Comparison of ENCODE assay signal across 8 cellular contexts in genomic region chr16:50246299-50247122, GRCh38. TPM values are rescaled to one million over a fixed set of nuclear protein-coding genes. Genes with fewer than 3 reads are reported as not detected.
DNase-seq lines count a peak whose midpoint lies in the region; ATAC-seq and FAIRE-seq lines count a peak whose summit lies in the region.

No MANE protein-coding gene starts in this region.

- peaks cover 22% of the 10 kb centered on the region for H3K4me1 ChIP-seq in GM23248 (ENCODE audit: insufficient read depth)
- peaks cover 9 to 15% of the 10 kb centered on the region in 2 donors for H3K4me1 ChIP-seq in duodenal mucosa (ENCODE audit: control insufficient read depth in 1 of 2, insufficient read depth in 2 of 2, low read length in 2 of 2)
- peaks cover 38% of the 10 kb centered on the region for H3K4me1 ChIP-seq in mononuclear cell (ENCODE audit: insufficient read depth, low read length)

- peak overlapping the region; percentile 72 for H2AFZ ChIP-seq in GM23248

- in situ Hi-C loops in GM23248 (cut with MboI) = no loop called here

- FAIRE-seq in RCC 7860 (lab: Jason Lieb, UNC) = no peak

- H3K36me3 ChIP-seq in GM23248 (ENCODE audit: low read depth) (no peaks in the 10 kb centered on the region), duodenal mucosa (ENCODE audit: control insufficient read depth in 1 of 2, insufficient read depth in 2 of 2, low read length in 2 of 2) (no peaks in the 10 kb centered on the region)

- H3K27me3 ChIP-seq in GM23248 (replicated peaks; ENCODE audit: insufficient read depth) (no peaks in the 10 kb centered on the region), duodenal mucosa (ENCODE audit: control insufficient read depth in 1 of 2, insufficient read depth in 2 of 2, low read length in 2 of 2) (no peaks in the 10 kb centered on the region), mononuclear cell (ENCODE audit: insufficient read depth, low read length) (no peaks in the 10 kb centered on the region)

- 7 to 12% methylated on average over 31 to 40 of the region's 46 CpGs for WGBS in GM23248 (ENCODE audit: low coverage in 1 of 2, low lambda C conversion rate in 2 of 2, missing lambda C conversion rate in 2 of 2), 2 experiments

- H3K9ac ChIP-seq in GM23248 = peak overlapping the region; percentile 90
- H3K9ac ChIP-seq in duodenal mucosa (ENCODE audit: low read depth in 1 of 2, low read length in 2 of 2) = no peak overlapping the region

- peak; percentile 33 for DNase-seq in ELF-1 (ENCODE audit: low read depth, low spot score)
- DNase-seq in GM23248 = peak; percentile 43
- DNase-seq in NCI-H82 (lab: John Stamatoyannopoulos, UW) = peak; percentile 49
- DNase-seq in RCC 7860 (ENCODE audit: low spot score) = no peak
- DNase-seq in amniotic stem cell (lab: John Stamatoyannopoulos, UW) = no peak

- H3F3A ChIP-seq in GM23248 (ENCODE audit: insufficient read depth) = peaks cover 16% of the 10 kb centered on the region

- peak overlapping the region; percentile 84 for H3K4me3 ChIP-seq in GM23248
- peak overlapping the region; percentile 47 to 67 for H3K4me3 ChIP-seq in duodenal mucosa (ENCODE audit: low read depth in 1 of 2, low read length in 2 of 2)
- peak overlapping the region; percentile 47 for H3K4me3 ChIP-seq in mononuclear cell (ENCODE audit: low read length)

- H3K9me3 ChIP-seq in GM23248 (ENCODE audit: low read depth) (no peaks in the 10 kb centered on the region), duodenal mucosa (ENCODE audit: control insufficient read depth in 1 of 2, low read length in 2 of 2) (no peaks in the 10 kb centered on the region), mononuclear cell (ENCODE audit: low read depth, low read length) (no peaks in the 10 kb centered on the region)

- H3K4me2 ChIP-seq in GM23248 (ENCODE audit: unreplicated experiment) = peak overlapping the region; percentile 89

- no peaks in the 10 kb centered on the region for H3K9me2 ChIP-seq in GM23248 (ENCODE audit: insufficient read depth)

- H3K27ac ChIP-seq in GM23248 (no peak overlapping the region), duodenal mucosa (ENCODE audit: low read depth, low read length) (no peak overlapping the region)

- ATAC-seq in GM21515 (IDR thresholded peaks at IDR 0.05; ENCODE audit: unreplicated experiment) = no peak

- H3K79me2 ChIP-seq in GM23248 (ENCODE audit: insufficient read depth) = peaks cover 41% of the 10 kb centered on the region

- no peaks in the 10 kb centered on the region for H4K20me1 ChIP-seq in GM23248 (ENCODE audit: insufficient read depth)

RNA-seq across cellular contexts. Expression of gene ADCY7, which starts 19.8 kb away (rescaled TPM):
- total RNA-seq in GM23248 (2014; rRNA removed; shearing (Covaris generic)) = 87.4 and 90.5 TPM in 2 replicates
- 31.9 and 32.7 TPM in 2 replicates for polyA plus RNA-seq in GM23248 (2016; fragmentation: Nextera tagmentation; extraction: Ambion mirVana)
- total RNA-seq in mononuclear cell = 75.9 TPM

Comparison
In these comparisons a context has a peak if more than half of its experiments do, and no peak if none do; other contexts are left out.
1. DNase-seq: peak in ELF-1 (single experiment), GM23248 (single experiment) and NCI-H82 (single experiment); none in RCC 7860 (single experiment) and amniotic stem cell (single experiment).
2. Peak in every context shown above with its lines, with median percentiles within 50 percentile points of each other: H3K4me3 ChIP-seq.